In genomic region chr7:130356760-130357611, GRCh38 we compare ENCODE assay signal across 8 cellular contexts. TPM values are rescaled to one million over a fixed set of nuclear protein-coding genes. Genes with fewer than 3 reads are reported as not detected.
DNase-seq lines count a peak whose midpoint lies in the region; ATAC-seq lines count a peak whose summit lies in the region.

No MANE protein-coding gene starts in this region.

- H3K4me1 Mint-ChIP-seq in activated CD4-positive, alpha-beta memory T cell treated with anti-CD3 and anti-CD28 coated beads for 36 hours (ENCODE audit: low read depth), result peaks cover 3% of the 10 kb centered on the region
- H3K4me1 Mint-ChIP-seq in activated CD4-positive, alpha-beta memory T cell treated with anti-CD3 and anti-CD28 coated beads, Interleukin-2, amount 10 ng/mL, durations not matched to agents 7 days and 5 days, result peaks cover 2% of the 10 kb centered on the region
- no peaks in the 10 kb centered on the region for H3K4me1 Mint-ChIP-seq in activated CD8-positive, alpha-beta memory T cell treated with anti-CD3 and anti-CD28 coated beads, Interleukin-2, amount 10 ng/mL, durations not matched to agents 7 days and 5 days

- H3K36me3 Mint-ChIP-seq in activated CD4-positive, alpha-beta memory T cell treated with anti-CD3 and anti-CD28 coated beads for 36 hours, result peaks cover 5% of the 10 kb centered on the region
- H3K36me3 Mint-ChIP-seq in activated CD4-positive, alpha-beta memory T cell treated with anti-CD3 and anti-CD28 coated beads, Interleukin-2, amount 10 ng/mL, durations not matched to agents 7 days and 5 days (ENCODE audit: low read depth), result no peaks in the 10 kb centered on the region
- no peaks in the 10 kb centered on the region for H3K36me3 Mint-ChIP-seq in activated CD8-positive, alpha-beta memory T cell treated with anti-CD3 and anti-CD28 coated beads, Interleukin-2, amount 10 ng/mL, durations not matched to agents 7 days and 5 days

- DNase-seq in activated CD4-positive, alpha-beta memory T cell treated with anti-CD3 and anti-CD28 coated beads for 36 hours, result peak; percentile 50
- DNase-seq in activated CD4-positive, alpha-beta memory T cell treated with anti-CD3 and anti-CD28 coated beads, Interleukin-2, amount 10 ng/mL, durations not matched to agents 7 days and 5 days, result no peak
- peak in 44 of 61 donors; percentile 19 to 78 (median 44) for DNase-seq in caudate nucleus (lab: John Stamatoyannopoulos, UW)
- peak; percentile 25 for DNase-seq in medulla oblongata (ENCODE audit: extremely low spot score)
- peak; percentile 80 for DNase-seq in ureter (ENCODE audit: low spot score)
- DNase-seq in activated CD8-positive, alpha-beta memory T cell treated with anti-CD3 and anti-CD28 coated beads, Interleukin-2, amount 10 ng/mL, durations not matched to agents 7 days and 5 days, result no peak
- no peak for DNase-seq in NCI-H2029 treated with DMSO at 0.1 percent for 48 hours (lab: John Stamatoyannopoulos, UW)
- DNase-seq in cerebellar cortex (ENCODE audit: low spot score), result no peak

- intact Hi-C loops in activated CD4-positive, alpha-beta memory T cell treated with anti-CD3 and anti-CD28 coated beads for 36 hours (cut with micrococcal nuclease), result no loop called here

- CTCF ChIA-PET in activated CD4-positive, alpha-beta memory T cell treated with anti-CD3 and anti-CD28 coated beads for 36 hours (lab: Charles Lee), result no interaction called here
- CTCF ChIA-PET in activated CD4-positive, alpha-beta memory T cell treated with anti-CD3 and anti-CD28 coated beads, Interleukin-2, amount 10 ng/mL, durations not matched to agents 7 days and 5 days (lab: Charles Lee), result no interaction called here
- CTCF ChIA-PET in activated CD8-positive, alpha-beta memory T cell treated with anti-CD3 and anti-CD28 coated beads, Interleukin-2, amount 10 ng/mL, durations not matched to agents 7 days and 5 days (lab: Charles Lee), result no interaction called here

- H3K4me3 Mint-ChIP-seq in activated CD4-positive, alpha-beta memory T cell treated with anti-CD3 and anti-CD28 coated beads for 36 hours, result no peak overlapping the region
- H3K4me3 Mint-ChIP-seq in activated CD4-positive, alpha-beta memory T cell treated with anti-CD3 and anti-CD28 coated beads, Interleukin-2, amount 10 ng/mL, durations not matched to agents 7 days and 5 days, result no peak overlapping the region
- no peak overlapping the region for H3K4me3 Mint-ChIP-seq in activated CD8-positive, alpha-beta memory T cell treated with anti-CD3 and anti-CD28 coated beads, Interleukin-2, amount 10 ng/mL, durations not matched to agents 7 days and 5 days

- H3K9me3 Mint-ChIP-seq in activated CD4-positive, alpha-beta memory T cell treated with anti-CD3 and anti-CD28 coated beads for 36 hours, result peaks cover 22% of the 10 kb centered on the region
- H3K9me3 Mint-ChIP-seq in activated CD4-positive, alpha-beta memory T cell treated with anti-CD3 and anti-CD28 coated beads, Interleukin-2, amount 10 ng/mL, durations not matched to agents 7 days and 5 days, result peaks cover 12% of the 10 kb centered on the region
- H3K9me3 Mint-ChIP-seq in activated CD8-positive, alpha-beta memory T cell treated with anti-CD3 and anti-CD28 coated beads, Interleukin-2, amount 10 ng/mL, durations not matched to agents 7 days and 5 days (ENCODE audit: low read depth), result peaks cover 6% of the 10 kb centered on the region

- peak overlapping the region; percentile 87 for H3K27ac ChIP-seq in caudate nucleus (ENCODE audit: low read depth, low read length)

- peaks cover 9% of the 10 kb centered on the region for H3K27me3 Mint-ChIP-seq in activated CD4-positive, alpha-beta memory T cell treated with anti-CD3 and anti-CD28 coated beads for 36 hours
- peaks cover 6% of the 10 kb centered on the region for H3K27me3 Mint-ChIP-seq in activated CD4-positive, alpha-beta memory T cell treated with anti-CD3 and anti-CD28 coated beads, Interleukin-2, amount 10 ng/mL, durations not matched to agents 7 days and 5 days
- H3K27me3 Mint-ChIP-seq in activated CD8-positive, alpha-beta memory T cell treated with anti-CD3 and anti-CD28 coated beads, Interleukin-2, amount 10 ng/mL, durations not matched to agents 7 days and 5 days, result no peaks in the 10 kb centered on the region

- no peak for ATAC-seq in activated CD8-positive, alpha-beta memory T cell treated with anti-CD3 and anti-CD28 coated beads, Interleukin-2, amount 10 ng/mL, durations not matched to agents 7 days and 5 days

- POLR2A ChIA-PET in activated CD4-positive, alpha-beta memory T cell treated with anti-CD3 and anti-CD28 coated beads for 36 hours (lab: Charles Lee), result no interaction called here
- POLR2A ChIA-PET in activated CD4-positive, alpha-beta memory T cell treated with anti-CD3 and anti-CD28 coated beads, Interleukin-2, amount 10 ng/mL, durations not matched to agents 7 days and 5 days (lab: Charles Lee), result no interaction called here

- H3K27ac Mint-ChIP-seq in activated CD4-positive, alpha-beta memory T cell treated with anti-CD3 and anti-CD28 coated beads for 36 hours, result no peak overlapping the region
- H3K27ac Mint-ChIP-seq in activated CD4-positive, alpha-beta memory T cell treated with anti-CD3 and anti-CD28 coated beads, Interleukin-2, amount 10 ng/mL, durations not matched to agents 7 days and 5 days, result no peak overlapping the region
- no peak overlapping the region for H3K27ac Mint-ChIP-seq in activated CD8-positive, alpha-beta memory T cell treated with anti-CD3 and anti-CD28 coated beads, Interleukin-2, amount 10 ng/mL, durations not matched to agents 7 days and 5 days

RNA-seq across cellular contexts. Expression of gene CPA5, which starts 12.4 kb away (rescaled TPM):
- under 1 TPM in 1 of 2 experiments, not detected in 1; 0.15 TPM for total RNA-seq in activated CD4-positive, alpha-beta memory T cell treated with anti-CD3 and anti-CD28 coated beads for 36 hours
- total RNA-seq in activated CD4-positive, alpha-beta memory T cell treated with anti-CD3 and anti-CD28 coated beads, Interleukin-2, amount 10 ng/mL, durations not matched to agents 7 days and 5 days, result not detected
- total RNA-seq in ureter, result 0.57 TPM
- total RNA-seq in activated CD8-positive, alpha-beta memory T cell treated with anti-CD3 and anti-CD28 coated beads, Interleukin-2, amount 10 ng/mL, durations not matched to agents 7 days and 5 days, result 1 to 10 TPM; 3.4 to 4.0 TPM

RNA-seq across cellular contexts. Expression of gene CPA1, which starts 23.3 kb away (rescaled TPM):
- not detected for total RNA-seq in activated CD4-positive, alpha-beta memory T cell treated with anti-CD3 and anti-CD28 coated beads for 36 hours
- not detected for total RNA-seq in activated CD4-positive, alpha-beta memory T cell treated with anti-CD3 and anti-CD28 coated beads, Interleukin-2, amount 10 ng/mL, durations not matched to agents 7 days and 5 days
- not detected for total RNA-seq in ureter
- total RNA-seq in activated CD8-positive, alpha-beta memory T cell treated with anti-CD3 and anti-CD28 coated beads, Interleukin-2, amount 10 ng/mL, durations not matched to agents 7 days and 5 days, result not detected

Comparison
In these comparisons a context has a peak if more than half of its experiments do, and no peak if none do; other contexts are left out.
1. DNase-seq: peak in activated CD4-positive, alpha-beta memory T cell treated with anti-CD3 and anti-CD28 coated beads for 36 hours (single experiment), caudate nucleus (44 of 61), medulla oblongata (single experiment) and ureter (single experiment); none in activated CD4-positive, alpha-beta memory T cell treated with anti-CD3 and anti-CD28 coated beads, Interleukin-2, amount 10 ng/mL, durations not matched to agents 7 days and 5 days (single experiment), activated CD8-positive, alpha-beta memory T cell treated with anti-CD3 and anti-CD28 coated beads, Interleukin-2, amount 10 ng/mL, durations not matched to agents 7 days and 5 days (single experiment), NCI-H2029 treated with DMSO at 0.1 percent for 48 hours (single experiment) and cerebellar cortex (single experiment).